20 cellular contexts compared by ENCODE assay signal in genomic region chr2:219733106-219733505, GRCh38.
"Had no signal": no experiment of that assay in that cellular context is flagged by ENCODE, and none has a peak within 500 bp of the region (broad histone marks: within the 10 kb centered on the region; RNA-seq: fewer than 3 reads in every experiment).

No MANE protein-coding gene starts in this region.

- H3K27me3 ChIP-seq: adrenal gland, cardiac muscle cell had no signal

- H3K27ac ChIP-seq: adrenal gland, cardiac muscle cell had no signal

- H3K9me3 ChIP-seq: adrenal gland had no signal

- H3K4me3 Mint-ChIP-seq: activated naive CD4-positive, alpha-beta T cell treated with anti-CD3 and anti-CD28 coated beads, Interleukin-2, amount 50 U/mL, for 24 hours; activated T-cell treated with anti-CD3 and anti-CD28 coated beads, Interleukin-2, amount 50 U/mL, for 72 hours; effector memory CD8-positive, alpha-beta T cell; nephron progenitor cell had no signal

- H3K9me3 Mint-ChIP-seq: activated naive CD4-positive, alpha-beta T cell treated with anti-CD3 and anti-CD28 coated beads, Interleukin-2, amount 50 U/mL, for 24 hours; activated T-cell treated with anti-CD3 and anti-CD28 coated beads, Interleukin-2, amount 50 U/mL, for 72 hours; effector memory CD8-positive, alpha-beta T cell had no signal

- H3K36me3 ChIP-seq: adrenal gland, cardiac muscle cell had no signal

- ATAC-seq: activated CD4-positive, CD25-positive, alpha-beta regulatory T cell treated with anti-CD3 and anti-CD28 coated beads, Interleukin-2, amount 50 U/mL, for 24 hours; activated T-cell treated with anti-CD3 and anti-CD28 coated beads, Interleukin-2, amount 50 U/mL, for 72 hours; effector memory CD8-positive, alpha-beta T cell; left lobe of liver had no signal

- H3K36me3 Mint-ChIP-seq: activated naive CD4-positive, alpha-beta T cell treated with anti-CD3 and anti-CD28 coated beads, Interleukin-2, amount 50 U/mL, for 24 hours had no signal

- H3K4me1 Mint-ChIP-seq: activated naive CD4-positive, alpha-beta T cell treated with anti-CD3 and anti-CD28 coated beads, Interleukin-2, amount 50 U/mL, for 24 hours had no signal

- H3K4me1 ChIP-seq: adrenal gland had no signal

- H3K4me3 ChIP-seq: adrenal gland, cardiac muscle cell, lung had no signal

- DNase-seq: activated CD4-positive, alpha-beta T cell treated with anti-CD3 and anti-CD28 coated beads, Interleukin-2, amount 50 U/mL, for 1 hour; activated CD8-positive, alpha-beta memory T cell treated with anti-CD3 and anti-CD28 coated beads, Interleukin-2, amount 50 U/mL, for 4 hours; activated effector memory CD4-positive, alpha-beta T cell treated with anti-CD3 and anti-CD28 coated beads, Interleukin-2, amount 50 U/mL, for 16 hours; activated T-cell treated with anti-CD3 and anti-CD28 coated beads, Interleukin-2, amount 50 U/mL, for 72 hours; adrenal gland; effector memory CD8-positive, alpha-beta T cell; foreskin fibroblast; glutamatergic neuron; kidney; nephron progenitor cell; stimulated activated CD4-positive, alpha-beta T cell treated with anti-CD3 and anti-CD28 coated beads, Interleukin-12 subunit alpha, Interleukin-12 subunit beta, amount 100 ng/mL, for 4 hours; stimulated activated CD4-positive, alpha-beta T cell treated with anti-CD3 and anti-CD28 coated beads, Interleukin-1b, Interleukin-23, amount 100 ng/mL, for 48 hours; stimulated activated CD8-positive, alpha-beta memory T cell treated with anti-CD3 and anti-CD28 coated beads, Interleukin-4, amount 100 ng/mL, for 48 hours; stimulated activated naive CD4-positive, alpha-beta T cell had no signal

- H3K27ac Mint-ChIP-seq: activated naive CD4-positive, alpha-beta T cell treated with anti-CD3 and anti-CD28 coated beads, Interleukin-2, amount 50 U/mL, for 24 hours; activated T-cell treated with anti-CD3 and anti-CD28 coated beads, Interleukin-2, amount 50 U/mL, for 72 hours; effector memory CD8-positive, alpha-beta T cell; progenitor cell of endocrine pancreas had no signal
